In genomic region chr5:172313877-172314276, GRCh38 we compare ENCODE assay signal across 21 cellular contexts. TPM values are rescaled to one million over a fixed set of nuclear protein-coding genes. Genes with fewer than 3 reads are reported as not detected.
DNase-seq lines count a peak whose midpoint lies in the region; ATAC-seq and TF ChIP-seq lines count a peak whose summit lies in the region.
"Had no signal": no experiment of that assay in that cellular context is flagged by ENCODE, and none has a peak within 500 bp of the region (broad histone marks: within the 10 kb centered on the region; RNA-seq: fewer than 3 reads in every experiment).

No MANE protein-coding gene starts in this region.

- no peak overlapping the region for H3K4me3 ChIP-seq in BLaER1 treated with 17β-estradiol and CSF1 and Interleukin-3, amounts not matched to agents 10 nM and 100 nM
- H3K4me3 ChIP-seq in RWPE2 (ENCODE audit: severe bottlenecking) (no peak overlapping the region), thymus (ENCODE audit: low read length) (no peak overlapping the region), left lung (no peak overlapping the region)
- H3K4me3 ChIP-seq: GM23248, SJCRH30 had no signal

- 91% methylated on average over 4 of the region's 4 CpGs for WGBS in thymus

- H3K4me2 ChIP-seq in BLaER1 treated with 17β-estradiol and CSF1 and Interleukin-3, amounts not matched to agents 10 nM and 100 nM, result peak overlapping the region; percentile 10 to 58 (median 34); a peak in 20 of 22 replicates

- in situ Hi-C loops in GM13976 (cut with MboI; ENCODE audit: low sequenced_read_pairs, unreplicated experiment), result no loop called here

- intact Hi-C loops in left lung (cut with DNase I), result no loop called here

- H3K4me1 ChIP-seq in BLaER1 treated with 17β-estradiol and CSF1 and Interleukin-3, amounts not matched to agents 10 nM and 100 nM, result peaks cover 9 to 17% (median 14%) of the 10 kb centered on the region in 10 experiments
- H3K4me1 ChIP-seq in RWPE2 (ENCODE audit: insufficient read depth, poor library complexity, severe bottlenecking), result peaks cover 19% of the 10 kb centered on the region
- H3K4me1 ChIP-seq in foreskin keratinocyte, result peaks cover 9% of the 10 kb centered on the region
- no peaks in the 10 kb centered on the region for H3K4me1 ChIP-seq in thymus (ENCODE audit: control insufficient read depth, insufficient read depth, low read length)
- no peaks in the 10 kb centered on the region for H3K4me1 ChIP-seq in left lung

- no peaks in the 10 kb centered on the region for H3K27me3 ChIP-seq in BLaER1 treated with 17β-estradiol and CSF1 and Interleukin-3, amounts not matched to agents 10 nM and 100 nM
- no peaks in the 10 kb centered on the region for H3K27me3 ChIP-seq in RWPE2 (ENCODE audit: insufficient read depth, poor library complexity, severe bottlenecking)
- H3K27me3 ChIP-seq in foreskin keratinocyte, result no peaks in the 10 kb centered on the region
- no peaks in the 10 kb centered on the region for H3K27me3 ChIP-seq in thymus (ENCODE audit: control insufficient read depth, insufficient read depth)
- no peaks in the 10 kb centered on the region for H3K27me3 ChIP-seq in left lung
- H3K27me3 ChIP-seq: SJCRH30 had no signal

- no peaks in the 10 kb centered on the region for H3K36me3 ChIP-seq in BLaER1 treated with 17β-estradiol and CSF1 and Interleukin-3, amounts not matched to agents 10 nM and 100 nM
- H3K36me3 ChIP-seq in RWPE2 (ENCODE audit: low read depth) (no peaks in the 10 kb centered on the region), thymus (ENCODE audit: control insufficient read depth, insufficient read depth) (no peaks in the 10 kb centered on the region), left lung (no peaks in the 10 kb centered on the region)
- H3K36me3 ChIP-seq: SJCRH30 had no signal

- TF ChIP-seq CTCF in RWPE2 (IDR thresholded peaks at IDR 0.05; ENCODE audit: poor library complexity, severe bottlenecking) (no peak), foreskin keratinocyte (conservative IDR thresholded peaks at IDR 0.05) (no peak), left lung (IDR thresholded peaks at IDR 0.05) (no peak), GM13976 (IDR thresholded peaks at IDR 0.05; ENCODE audit: borderline replicate concordance, control extremely low read depth, extremely low read depth, insufficient read depth, missing control alignments) (no peak)

- H3K9me3 ChIP-seq in BLaER1 treated with 17β-estradiol and CSF1 and Interleukin-3, amounts not matched to agents 10 nM and 100 nM (replicated peaks in 1 of 11), result no peaks in the 10 kb centered on the region
- H3K9me3 ChIP-seq in RWPE2 (ENCODE audit: severe bottlenecking) (no peaks in the 10 kb centered on the region), thymus (ENCODE audit: control insufficient read depth) (no peaks in the 10 kb centered on the region), left lung (no peaks in the 10 kb centered on the region)
- H3K9me3 ChIP-seq: SJCRH30 had no signal

- no peaks in the 10 kb centered on the region for H4K20me1 ChIP-seq in BLaER1 treated with 17β-estradiol and CSF1 and Interleukin-3, amounts not matched to agents 10 nM and 100 nM

- no peak overlapping the region for H3K9ac ChIP-seq in BLaER1 treated with 17β-estradiol and CSF1 and Interleukin-3, amounts not matched to agents 10 nM and 100 nM
- H3K9ac ChIP-seq: GM23248 had no signal

- no peak overlapping the region for H3K27ac ChIP-seq in BLaER1 treated with 17β-estradiol and CSF1 and Interleukin-3, amounts not matched to agents 10 nM and 100 nM
- H3K27ac ChIP-seq in RWPE2 (ENCODE audit: poor library complexity, severe bottlenecking) (peak overlapping the region; percentile 84), foreskin keratinocyte (peak overlapping the region; percentile 91), thymus (ENCODE audit: low read depth) (peak overlapping the region; percentile 74), left lung (no peak overlapping the region)
- H3K27ac ChIP-seq: GM23248, SJCRH30 had no signal

- ATAC-seq in RWPE2 (ENCODE audit: low read depth), result no peak
- ATAC-seq in foreskin keratinocyte, result no peak
- no peak for ATAC-seq in GM21367 (IDR thresholded peaks at IDR 0.05; ENCODE audit: unreplicated experiment)
- ATAC-seq in left lung, result no peak
- ATAC-seq: Right ventricle myocardium inferior had no signal

- DNase-seq in RWPE2 (ENCODE audit: low spot score) (peak; percentile 18), foreskin keratinocyte (no peak), left lung (no peak), GM13976 (ENCODE audit: low spot score) (no peak)
- DNase-seq: CD4-positive, alpha-beta memory T cell; COR-L47; EL; GDM1; GM23248; H7; NCI-H1048; NCI-H1417; NCI-H1694; NCI-H2029 treated with DMSO at 0.1 percent for 48 hours; NCI-H446 treated with DMSO at 0.1 percent for 48 hours; NCI-H69; SJCRH30 had no signal

RNA-seq across cellular contexts. Expression of gene UBTD2, which starts 30.3 kb away (rescaled TPM):
- total RNA-seq in foreskin keratinocyte (17.1 and 18.7 TPM in 2 replicates), left lung (10 to 100 TPM; 16.2 to 24.0 TPM)
- polyA plus RNA-seq in foreskin keratinocyte (9.9 and 10.2 TPM in 2 replicates), thymus (17.8 TPM)

Comparison
In these comparisons a context has a peak if more than half of its experiments do, and no peak if none do; other contexts are left out.
1. H3K27ac ChIP-seq: peak in RWPE2 (single experiment), foreskin keratinocyte (single experiment) and thymus (single experiment); none in BLaER1 treated with 17β-estradiol and CSF1 and Interleukin-3, amounts not matched to agents 10 nM and 100 nM (0 of 11) and left lung (0 of 2).